Comparison of ENCODE assay signal across 18 cellular contexts in the genomic region with DNA sequence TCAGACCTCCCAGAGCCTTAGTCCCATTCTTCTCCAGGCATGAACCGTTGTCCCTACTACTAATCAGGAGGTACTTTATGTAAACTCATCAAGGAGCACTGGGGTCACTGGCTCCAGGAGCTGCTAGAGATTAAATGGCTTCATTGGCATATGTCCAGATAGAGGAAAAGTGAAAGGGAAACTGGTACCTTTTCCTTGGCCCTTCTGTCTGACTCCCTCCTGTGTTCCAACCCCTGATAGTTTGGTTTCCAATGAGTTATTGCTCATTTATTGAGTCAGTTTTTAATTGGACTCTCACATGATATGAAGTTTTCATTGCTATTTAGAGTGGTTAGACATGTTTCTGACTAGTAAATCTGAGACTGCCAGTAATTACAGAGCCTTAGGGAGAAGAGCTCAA.
DNase-seq lines count a peak whose midpoint lies in the region; ATAC-seq lines count a peak whose summit lies in the region.
"Had no signal": no experiment of that assay in that cellular context is flagged by ENCODE, and none has a peak within 500 bp of the region (broad histone marks: within the 10 kb centered on the region; RNA-seq: fewer than 3 reads in every experiment).

No MANE protein-coding gene starts in this region.

- DNase-seq in NCI-H510A treated with DMSO at 0.1 percent for 48 hours (lab: John Stamatoyannopoulos, UW) (peak; percentile 11), NCI-H510A (lab: John Stamatoyannopoulos, UW) (no peak), NCI-H1694 treated with DMSO at 0.1 percent for 48 hours (lab: John Stamatoyannopoulos, UW) (peak; percentile 83), NCI-H69 (lab: John Stamatoyannopoulos, UW) (peak; percentile 96), myocyte (ENCODE audit: low read depth) (peak; percentile 8), left lobe of liver (ENCODE audit: low spot score) (no peak)
- DNase-seq: 8988T; activated CD4-positive, alpha-beta T cell treated with anti-CD3 and anti-CD28 coated beads, Interleukin-2, amount 50 U/mL, for 48 hours; activated naive CD4-positive, alpha-beta T cell; activated T-cell treated with anti-CD3 and anti-CD28 coated beads for 4 hours; effector memory CD4-positive, alpha-beta T cell; left cardiac atrium; midbrain; PC-9; SIG-M5; stimulated activated CD8-positive, alpha-beta memory T cell treated with anti-CD3 and anti-CD28 coated beads, Interleukin-4, amount 100 ng/mL, for 48 hours had no signal

- ATAC-seq in HG03095 (IDR thresholded peaks at IDR 0.05; ENCODE audit: unreplicated experiment) (no peak), HG03045 (IDR thresholded peaks at IDR 0.05; ENCODE audit: unreplicated experiment) (no peak), left lobe of liver (no peak)
- ATAC-seq: left cardiac atrium had no signal

Comparison
In these comparisons a context has a peak if more than half of its experiments do, and no peak if none do; other contexts are left out.
1. DNase-seq: peak in NCI-H510A treated with DMSO at 0.1 percent for 48 hours (single experiment), NCI-H1694 treated with DMSO at 0.1 percent for 48 hours (single experiment), NCI-H69 (single experiment) and myocyte (single experiment); none in NCI-H510A (single experiment) and left lobe of liver (single experiment).